Comparison of ENCODE assay signal across 1 cellular context in the genomic region with DNA sequence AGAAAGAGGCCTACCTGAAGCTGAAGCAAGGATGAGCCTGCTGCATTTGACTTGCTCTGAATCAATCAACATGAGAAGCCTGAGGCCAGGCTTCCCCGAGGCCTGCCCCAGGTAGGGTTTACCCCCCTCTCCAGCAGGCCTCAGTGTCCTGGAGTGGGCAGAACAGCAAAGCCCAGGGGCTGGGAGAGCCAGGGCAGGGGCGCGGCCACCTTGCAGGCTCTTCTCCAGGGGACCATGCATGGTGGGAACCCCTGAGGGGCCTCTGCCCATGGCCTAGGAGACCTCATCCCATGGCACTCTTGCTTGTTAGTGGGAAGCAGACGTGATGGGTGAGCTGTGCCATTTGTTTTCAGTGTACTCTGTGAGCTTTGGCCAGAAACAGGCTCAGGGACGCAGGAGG.
TF ChIP-seq lines count a peak whose summit lies in the region.

No MANE protein-coding gene starts in this region.

TF ChIP-seq in H1, 55 proteins besides CTCF, POLR2A, EP300 and RAD21:
- no peak for TF ChIP-seq SP1 (IDR thresholded peaks at IDR 0.05; ENCODE audit: low read depth, low read length)
- no peak for TF ChIP-seq GABPA (IDR thresholded peaks at IDR 0.05; ENCODE audit: borderline replicate concordance, insufficient read depth, low read length)
- TF ChIP-seq SP4 (IDR thresholded peaks at IDR 0.05; ENCODE audit: low read length) = no peak
- no peak for TF ChIP-seq EGR1 (IDR thresholded peaks at IDR 0.05; ENCODE audit: borderline replicate concordance, low read depth, low read length)
- TF ChIP-seq TBP (IDR thresholded peaks at IDR 0.05; ENCODE audit: low read depth, low read length) = no peak
- no peak for TF ChIP-seq USF2 (IDR thresholded peaks at IDR 0.05; ENCODE audit: low read length)
- no peak for TF ChIP-seq PHF8 (conservative IDR thresholded peaks at IDR 0.05; ENCODE audit: low read depth, low read length)
- no peak for TF ChIP-seq CHD2 (IDR thresholded peaks at IDR 0.05; ENCODE audit: low read length)
